Comparison of ENCODE assay signal across 26 cellular contexts in the genomic region with DNA sequence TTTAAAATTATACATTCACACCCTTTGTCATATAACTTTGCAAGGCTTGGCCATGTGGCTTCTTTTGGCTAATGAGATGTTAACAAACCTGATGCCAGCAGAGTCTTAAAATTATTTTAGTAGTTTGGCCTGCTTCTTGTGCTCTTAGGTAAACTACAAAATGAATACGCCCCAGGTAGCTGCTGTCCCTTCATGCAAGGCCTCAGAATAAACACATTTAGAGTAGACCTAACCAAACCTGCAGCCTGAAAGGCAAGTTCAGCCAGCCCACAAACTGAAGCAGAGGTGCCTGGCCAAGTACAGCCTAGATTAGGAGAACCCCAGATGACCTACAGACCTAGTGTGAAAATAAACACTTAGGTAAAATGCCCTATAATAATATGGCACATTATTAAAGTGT. TPM values are rescaled to one million over a fixed set of nuclear protein-coding genes. Genes with fewer than 3 reads are reported as not detected.
DNase-seq lines count a peak whose midpoint lies in the region; ATAC-seq, FAIRE-seq and TF ChIP-seq lines count a peak whose summit lies in the region.
"Had no signal": no experiment of that assay in that cellular context is flagged by ENCODE, and none has a peak within 500 bp of the region (broad histone marks: within the 10 kb centered on the region; RNA-seq: fewer than 3 reads in every experiment).

No MANE protein-coding gene starts in this region.

- DNase-seq in GM12892 (ENCODE audit: insufficient read length) = no peak
- peak; percentile 63 to 68 for DNase-seq in thyroid gland
- DNase-seq in gastrocnemius medialis = no peak
- DNase-seq in NCI-H446 (lab: John Stamatoyannopoulos, UW) = no peak
- no peak for DNase-seq in osteoblast (ENCODE audit: insufficient read length, low spot score, missing footprints)
- DNase-seq: 8988T; ACHN; AML-193; BE2C; CD4-positive, alpha-beta T cell; CD8-positive, alpha-beta memory T cell; DMS 273 treated with DMSO at 0.1 percent for 48 hours; DMS79; EL; GDM1; GOT3; HFFc6 had no signal

- H3K4me1 ChIP-seq in thyroid gland (peaks cover 14 to 24% of the 10 kb centered on the region in 2 donors), gastrocnemius medialis (peaks cover 5 to 9% of the 10 kb centered on the region in 2 donors), osteoblast (ENCODE audit: insufficient read depth, low read length) (peaks cover 11% of the 10 kb centered on the region)
- H3K4me1 ChIP-seq: BE2C, HAP-1 had no signal

- H4K20me1 ChIP-seq in osteoblast (ENCODE audit: insufficient read depth, low read length) = peaks cover 7% of the 10 kb centered on the region

- H3K4me2 ChIP-seq in osteoblast (ENCODE audit: insufficient read depth, low read length) = no peak overlapping the region
- H3K4me2 ChIP-seq: A549; BLaER1 treated with 17β-estradiol and CSF1 and Interleukin-3, amounts not matched to agents 10 nM and 100 nM had no signal

- ATAC-seq in esophagus mucosa (peak; percentile 64), gastrocnemius medialis (no peak)
- ATAC-seq: A549, GM12878 had no signal

- TF ChIP-seq POLR2A in GM12892 (IDR thresholded peaks at IDR 0.05; ENCODE audit: low read depth, low read length) (no peak), thyroid gland (IDR thresholded peaks at IDR 0.05) (no peak), gastrocnemius medialis (IDR thresholded peaks at IDR 0.05) (no peak)

- TF ChIP-seq CTCF in VCaP (conservative IDR thresholded peaks at IDR 0.05) = no peak
- no peak for TF ChIP-seq CTCF in thyroid gland (IDR thresholded peaks at IDR 0.05)
- TF ChIP-seq CTCF in gastrocnemius medialis (IDR thresholded peaks at IDR 0.05 in 4 of 5, conservative IDR thresholded peaks at IDR 0.05 in 1 of 5) = no peak
- TF ChIP-seq CTCF in osteoblast (IDR thresholded peaks at IDR 0.05; ENCODE audit: extremely low read depth, low read depth, low read length) = no peak

- H3K4me3 ChIP-seq in thyroid gland (replicated peaks in 1 of 3) (no peak overlapping the region), gastrocnemius medialis (no peak overlapping the region), osteoblast (ENCODE audit: insufficient read depth, low read length) (no peak overlapping the region)
- H3K4me3 ChIP-seq: A549; BLaER1 treated with 17β-estradiol and CSF1 and Interleukin-3, amounts not matched to agents 10 nM and 100 nM; GM12878; HAP-1 had no signal

- in situ Hi-C loops in gastrocnemius medialis (cut with MboI; ENCODE audit: low sequenced_read_pairs in 4 of 4) = no loop called here

- H3K27me3 ChIP-seq in thyroid gland (no peaks in the 10 kb centered on the region), gastrocnemius medialis (no peaks in the 10 kb centered on the region), osteoblast (ENCODE audit: insufficient read depth, low read length) (no peaks in the 10 kb centered on the region)
- H3K27me3 ChIP-seq: BE2C; BLaER1 treated with 17β-estradiol and CSF1 and Interleukin-3, amounts not matched to agents 10 nM and 100 nM had no signal

- peak; percentile 33 for FAIRE-seq in GM12892 (lab: Jason Lieb, UNC)
- FAIRE-seq: A549, D721Med, GM12878, GM18507, H54 had no signal

- intact Hi-C loops in thyroid gland (cut with DNase I) = no loop called here
- intact Hi-C loops in gastrocnemius medialis (cut with DNase I; ENCODE audit: low total_unique reads) = no loop called here

- no peaks in the 10 kb centered on the region for H3K79me2 ChIP-seq in osteoblast (ENCODE audit: insufficient read depth, low read length)

- H3K9me3 ChIP-seq in thyroid gland = no peaks in the 10 kb centered on the region
- no peaks in the 10 kb centered on the region for H3K9me3 ChIP-seq in gastrocnemius medialis
- no peaks in the 10 kb centered on the region for H3K9me3 ChIP-seq in osteoblast (ENCODE audit: low read depth, low read length)
- H3K9me3 ChIP-seq: A549; BE2C; BLaER1 treated with 17β-estradiol and CSF1 and Interleukin-3, amounts not matched to agents 10 nM and 100 nM; HAP-1 had no signal

- H3K27ac ChIP-seq in VCaP = peak overlapping the region; percentile 64
- peak overlapping the region in 2 of 3 donors; percentile 46 to 48 for H3K27ac ChIP-seq in thyroid gland
- no peak overlapping the region for H3K27ac ChIP-seq in gastrocnemius medialis
- H3K27ac ChIP-seq in osteoblast (ENCODE audit: low read depth, low read length) = no peak overlapping the region
- H3K27ac ChIP-seq: A549; BLaER1 treated with 17β-estradiol and CSF1 and Interleukin-3, amounts not matched to agents 10 nM and 100 nM had no signal

- 33 to 53% methylated on average over 1 of the region's 1 CpG for WGBS in thyroid gland, 2 donors

- H3K36me3 ChIP-seq in thyroid gland = no peaks in the 10 kb centered on the region
- H3K36me3 ChIP-seq in gastrocnemius medialis = no peaks in the 10 kb centered on the region
- H3K36me3 ChIP-seq in osteoblast (ENCODE audit: insufficient read depth, low read length) = no peaks in the 10 kb centered on the region
- H3K36me3 ChIP-seq: BE2C, HAP-1 had no signal

- H2AFZ ChIP-seq in osteoblast (ENCODE audit: low read length) = no peak overlapping the region

RNA-seq across cellular contexts. Expression of a gene that starts 50.2 kb away (rescaled TPM):
- 21.3 TPM for polyA plus RNA-seq in GM12892 (2012; ENCODE audit: missing spikeins)
- total RNA-seq in esophagus mucosa (17.2 TPM), thyroid gland (10 to 100 TPM; 26.2 to 95.7 (median 64.0) TPM), gastrocnemius medialis (10 to 100 TPM in 3 of 4 donors, 1 to 10 TPM in 1; 9.8 to 20.2 (median 15.4) TPM), osteoblast (23.0 and 26.4 TPM in 2 replicates)

Comparison
In these comparisons a context has a peak if more than half of its experiments do, and no peak if none do; other contexts are left out.
1. DNase-seq: peak in thyroid gland (2 of 2); none in GM12892 (single experiment), gastrocnemius medialis (0 of 2), NCI-H446 (0 of 2) and osteoblast (single experiment).
2. H3K27ac ChIP-seq: peak in VCaP (single experiment) and thyroid gland (2 of 3); none in gastrocnemius medialis (0 of 4) and osteoblast (single experiment).